2 cellular contexts compared by ENCODE assay signal in the genomic region with DNA sequence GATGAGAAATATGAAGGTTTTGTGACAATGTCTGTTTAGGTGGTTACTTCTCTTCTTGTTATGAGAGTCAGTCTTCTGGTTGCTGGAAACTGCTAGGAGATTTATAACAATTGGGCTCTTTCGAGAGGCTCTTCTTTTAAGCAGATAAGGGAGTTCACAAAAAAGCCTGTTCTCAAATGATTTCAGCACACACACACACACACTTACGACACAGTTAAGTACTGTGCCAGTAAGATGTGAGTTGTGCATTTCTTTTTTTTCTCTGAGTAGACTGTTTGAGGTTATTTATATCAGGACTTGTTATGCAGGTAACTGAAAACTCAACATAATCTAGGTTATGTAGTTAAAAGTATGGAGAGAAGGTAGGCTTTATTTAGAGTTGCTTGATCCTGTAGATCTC.
TF ChIP-seq lines count a peak whose summit lies in the region.

No MANE protein-coding gene starts in this region.

TF ChIP-seq in GM23338, 12 proteins besides CTCF, POLR2A, EP300 and RAD21:
- TF ChIP-seq, protein P1, sequence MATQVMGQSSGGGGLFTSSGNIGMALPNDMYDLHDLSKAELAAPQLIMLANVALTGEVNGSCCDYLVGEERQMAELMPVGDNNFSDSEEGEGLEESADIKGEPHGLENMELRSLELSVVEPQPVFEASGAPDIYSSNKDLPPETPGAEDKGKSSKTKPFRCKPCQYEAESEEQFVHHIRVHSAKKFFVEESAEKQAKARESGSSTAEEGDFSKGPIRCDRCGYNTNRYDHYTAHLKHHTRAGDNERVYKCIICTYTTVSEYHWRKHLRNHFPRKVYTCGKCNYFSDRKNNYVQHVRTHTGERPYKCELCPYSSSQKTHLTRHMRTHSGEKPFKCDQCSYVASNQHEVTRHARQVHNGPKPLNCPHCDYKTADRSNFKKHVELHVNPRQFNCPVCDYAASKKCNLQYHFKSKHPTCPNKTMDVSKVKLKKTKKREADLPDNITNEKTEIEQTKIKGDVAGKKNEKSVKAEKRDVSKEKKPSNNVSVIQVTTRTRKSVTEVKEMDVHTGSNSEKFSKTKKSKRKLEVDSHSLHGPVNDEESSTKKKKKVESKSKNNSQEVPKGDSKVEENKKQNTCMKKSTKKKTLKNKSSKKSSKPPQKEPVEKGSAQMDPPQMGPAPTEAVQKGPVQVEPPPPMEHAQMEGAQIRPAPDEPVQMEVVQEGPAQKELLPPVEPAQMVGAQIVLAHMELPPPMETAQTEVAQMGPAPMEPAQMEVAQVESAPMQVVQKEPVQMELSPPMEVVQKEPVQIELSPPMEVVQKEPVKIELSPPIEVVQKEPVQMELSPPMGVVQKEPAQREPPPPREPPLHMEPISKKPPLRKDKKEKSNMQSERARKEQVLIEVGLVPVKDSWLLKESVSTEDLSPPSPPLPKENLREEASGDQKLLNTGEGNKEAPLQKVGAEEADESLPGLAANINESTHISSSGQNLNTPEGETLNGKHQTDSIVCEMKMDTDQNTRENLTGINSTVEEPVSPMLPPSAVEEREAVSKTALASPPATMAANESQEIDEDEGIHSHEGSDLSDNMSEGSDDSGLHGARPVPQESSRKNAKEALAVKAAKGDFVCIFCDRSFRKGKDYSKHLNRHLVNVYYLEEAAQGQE (IDR thresholded peaks at IDR 0.05; ENCODE audit: unreplicated experiment), result no peak
- no peak for TF ChIP-seq NANOG (IDR thresholded peaks at IDR 0.05; ENCODE audit: borderline replicate concordance)
- TF ChIP-seq CREB1 (CRISPR knock-in tag; IDR thresholded peaks at IDR 0.05; ENCODE audit: low read depth), result no peak
- TF ChIP-seq POLR2AphosphoS5 (IDR thresholded peaks at IDR 0.05; ENCODE audit: low read depth), result no peak
- TF ChIP-seq JUNB (IDR thresholded peaks at IDR 0.05; ENCODE audit: unreplicated experiment), result no peak
- TF ChIP-seq EZH2 (IDR thresholded peaks at IDR 0.05; ENCODE audit: low read depth, unreplicated experiment), result no peak
- TF ChIP-seq STAT1 (IDR thresholded peaks at IDR 0.05; ENCODE audit: unreplicated experiment), result no peak
TF ChIP-seq in GM23338: peak in this region for 0.

TF ChIP-seq in endothelial cell of umbilical vein, 7 proteins besides CTCF, POLR2A, EP300 and RAD21:
- TF ChIP-seq, protein P2, sequence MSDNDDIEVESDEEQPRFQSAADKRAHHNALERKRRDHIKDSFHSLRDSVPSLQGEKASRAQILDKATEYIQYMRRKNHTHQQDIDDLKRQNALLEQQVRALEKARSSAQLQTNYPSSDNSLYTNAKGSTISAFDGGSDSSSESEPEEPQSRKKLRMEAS (IDR thresholded peaks at IDR 0.05; ENCODE audit: insufficient read depth, insufficient read length), result no peak
- TF ChIP-seq JUN (IDR thresholded peaks at IDR 0.05; ENCODE audit: borderline replicate concordance, insufficient read depth, insufficient read length, low read depth), result no peak
- no peak for TF ChIP-seq FOS (IDR thresholded peaks at IDR 0.05; ENCODE audit: borderline replicate concordance, insufficient read depth, low read length)
- no peak for TF ChIP-seq EZH2 (IDR thresholded peaks at IDR 0.05; ENCODE audit: borderline replicate concordance, low read depth, low read length, severe bottlenecking)
- no peak for TF ChIP-seq GATA2 (IDR thresholded peaks at IDR 0.05; ENCODE audit: insufficient read depth, insufficient read length, low read depth, low read length)
